1 cellular context compared by ENCODE assay signal in genomic region chr4:7638984-7639789, GRCh38.
TF ChIP-seq lines count a peak whose summit lies in the region.

No MANE protein-coding gene starts in this region.

TF ChIP-seq in HepG2, 621 proteins besides CTCF, POLR2A, EP300 and RAD21 (continued from another document):
- no peak for TF ChIP-seq ZNF563 (CRISPR knock-in tag; IDR thresholded peaks at IDR 0.05)
- peak; percentile 45; the same call in 1 of the 2 replicates for TF ChIP-seq ZNF687 (CRISPR knock-in tag; IDR thresholded peaks at IDR 0.05)
- no peak for TF ChIP-seq ZNF577 (CRISPR knock-in tag; IDR thresholded peaks at IDR 0.05; ENCODE audit: borderline replicate concordance, low read depth)
- no peak for TF ChIP-seq ZSCAN31 (CRISPR knock-in tag; IDR thresholded peaks at IDR 0.05; ENCODE audit: low read depth)
- TF ChIP-seq HNRNPLL (IDR thresholded peaks at IDR 0.05; ENCODE audit: low read depth, low read length, poor library complexity, severe bottlenecking) = no peak
- no peak for TF ChIP-seq ZNF468 (CRISPR knock-in tag; IDR thresholded peaks at IDR 0.05)
- TF ChIP-seq ZBED4 (CRISPR knock-in tag; IDR thresholded peaks at IDR 0.05; ENCODE audit: borderline replicate concordance) = peak; percentile 44; the same call in 1 of the 2 replicates
